Comparison of ENCODE assay signal across 8 cellular contexts in genomic region chr10:99329238-99329890, GRCh38. TPM values are rescaled to one million over a fixed set of nuclear protein-coding genes. Genes with fewer than 3 reads are reported as not detected.
DNase-seq lines count a peak whose midpoint lies in the region; ATAC-seq, FAIRE-seq and TF ChIP-seq lines count a peak whose summit lies in the region.

TSS of gene CNNM1 (plus strand) at chr10:99329356. CDS start at chr10:99329388, 32 bp downstream.

- no peaks in the 10 kb centered on the region for H3K27me3 ChIP-seq in HepG2 (ENCODE audit: control insufficient read depth in 1 of 2, insufficient read depth in 2 of 2, low read length in 2 of 2)

- H2AFZ ChIP-seq in HepG2 (ENCODE audit: low read length): no peak within 1 kb of the TSS

- peak within 1 kb of the TSS; percentile 52 for H3K27ac ChIP-seq in HepG2 (ENCODE audit: extremely low read length, insufficient read depth, low read length)

- TF ChIP-seq EP300 in HepG2 (IDR thresholded peaks at IDR 0.05; ENCODE audit: low read depth in 2 of 2, low read length in 2 of 2) (no peak), HepG2 (CRISPR knock-in tag; IDR thresholded peaks at IDR 0.05; ENCODE audit: borderline replicate concordance) (no peak)

- H3K4me1 ChIP-seq in HepG2 (ENCODE audit: insufficient read depth, low read length): peaks cover 54% of the 10 kb centered on the region

- 20% methylated on average over 4 of the region's 69 CpGs for WGBS in HepG2 (ENCODE audit: low lambda C conversion rate)

- POLR2A ChIA-PET in HepG2 (lab: Yijun Ruan, JAX): interaction anchor here (0.9 to 1.0 kb wide), 2 partner anchors 10 to 25 kb away, joined by 3 to 4 read pairs; no protein-coding TSS in a partner anchor

- peak within 1 kb of the TSS; percentile 90 for H3K4me2 ChIP-seq in HepG2 (ENCODE audit: low read depth, low read length)

- peak within 1 kb of the TSS; percentile 54 for H3K9ac ChIP-seq in HepG2 (ENCODE audit: insufficient read depth, low read depth, low read length)

- CTCF ChIA-PET in HepG2 (lab: Yijun Ruan, JAX; ENCODE audit: low intra/inter-chr PET ratio, low total read pairs): no interaction called here

- peak in 1 of 2 experiments; percentile 61; a peak in 2 of 4 replicates for TF ChIP-seq POLR2A in HepG2 (IDR thresholded peaks at IDR 0.05; ENCODE audit: insufficient read depth in 1 of 2, low read depth in 2 of 2, low read length in 2 of 2)

- H3K9me3 ChIP-seq in HepG2 (ENCODE audit: low read length): no peaks in the 10 kb centered on the region

- TF ChIP-seq RAD21 in HepG2 (CRISPR knock-in tag; IDR thresholded peaks at IDR 0.05): no peak

- FAIRE-seq in HepG2 (lab: Jason Lieb, UNC): no peak

- no peaks in the 10 kb centered on the region for H4K20me1 ChIP-seq in HepG2 (ENCODE audit: insufficient read depth, low read length)

- ATAC-seq in HG02852 (IDR thresholded peaks at IDR 0.05; ENCODE audit: unreplicated experiment): peak; percentile 72
- peak; percentile 83 for ATAC-seq in HepG2
- no peak for ATAC-seq in HG02840 (IDR thresholded peaks at IDR 0.05; ENCODE audit: low FRiP score, unreplicated experiment)

- BruUV-seq in HepG2 (replicated peaks; lab: Mats Ljungman, UMichigan): no TSS peak

- no peaks in the 10 kb centered on the region for H3K79me2 ChIP-seq in HepG2 (ENCODE audit: insufficient read depth, low read length)

- in situ Hi-C loops in HepG2 (cut with HindIII; ENCODE audit: extremely low pct_ligation_motif_present, low pct_unique_long_range_greater_than_20kb): no loop called here

- no peaks in the 10 kb centered on the region for H3K36me3 ChIP-seq in HepG2 (replicated peaks in 1 of 2; ENCODE audit: control insufficient read depth in 1 of 2, insufficient read depth in 2 of 2, low read length in 2 of 2)

- intact Hi-C loops in HepG2 (cut with micrococcal nuclease; ENCODE audit: unreplicated experiment): no loop called here

- peak; percentile 38 for DNase-seq in NCI-H1092 treated with DMSO at 0.1 percent for 48 hours (lab: John Stamatoyannopoulos, UW)
- no peak for DNase-seq in NCI-H1092 (lab: John Stamatoyannopoulos, UW)
- DNase-seq in RPMI7951 (ENCODE audit: low read depth): peak; percentile 55
- peak; percentile 61 for DNase-seq in cerebellum (ENCODE audit: low spot score)
- DNase-seq in HepG2 (ENCODE audit: low spot score): no peak
- peak in 2 of 3 experiments; percentile 16 to 57 for DNase-seq in stimulated activated CD4-positive, alpha-beta T cell treated with anti-CD3 and anti-CD28 coated beads, TNF-alpha, amount 100 ng/mL, for 24 hours (ENCODE audit: low read depth in 3 of 3)

- TF ChIP-seq CTCF in HepG2 (CRISPR knock-in tag; IDR thresholded peaks at IDR 0.05): no peak

- H3K4me3 ChIP-seq in HepG2 (replicated peaks in 1 of 3; ENCODE audit: insufficient read depth in 1 of 3, low read depth in 2 of 3, low read length in 3 of 3): peak within 1 kb of the TSS; percentile 54 to 76 (median 55); a peak in 5 of 6 replicates

TF ChIP-seq in HepG2, 621 proteins besides CTCF, POLR2A, EP300 and RAD21 (continues in another document):
- 0 out of 2 replicates have a peak, but pooled peaks have one; percentile 41 for TF ChIP-seq MZF1 (CRISPR knock-in tag; IDR thresholded peaks at IDR 0.05; ENCODE audit: borderline replicate concordance)
- peak; percentile 7 for TF ChIP-seq ELF3 (CRISPR knock-in tag; IDR thresholded peaks at IDR 0.05)
- peak; percentile 57 for TF ChIP-seq HNF1B (CRISPR knock-in tag; IDR thresholded peaks at IDR 0.05)
- no peak for TF ChIP-seq ZBTB3 (CRISPR knock-in tag; IDR thresholded peaks at IDR 0.05; ENCODE audit: borderline replicate concordance, low read depth)
- peak; percentile 22; the same call in 1 of the 2 replicates for TF ChIP-seq ETV5 (CRISPR knock-in tag; IDR thresholded peaks at IDR 0.05; ENCODE audit: borderline replicate concordance)
- no peak for TF ChIP-seq NCOA5 (CRISPR knock-in tag; IDR thresholded peaks at IDR 0.05)
- no peak for TF ChIP-seq FOXJ3 (CRISPR knock-in tag; IDR thresholded peaks at IDR 0.05; ENCODE audit: borderline replicate concordance)
- no peak for TF ChIP-seq NFYC (CRISPR knock-in tag; IDR thresholded peaks at IDR 0.05)
- TF ChIP-seq ZNF740 (CRISPR knock-in tag; IDR thresholded peaks at IDR 0.05): 0 out of 2 replicates have a peak, but pooled peaks have one; percentile 33
- no peak for TF ChIP-seq ONECUT2 (CRISPR knock-in tag; IDR thresholded peaks at IDR 0.05)
- TF ChIP-seq NKX3-1 (CRISPR knock-in tag; IDR thresholded peaks at IDR 0.05): no peak; the same call in 1 of the 2 replicates
- TF ChIP-seq DMAP1 (CRISPR knock-in tag; IDR thresholded peaks at IDR 0.05): peak; percentile 78
- TF ChIP-seq AKAP8 (CRISPR knock-in tag; IDR thresholded peaks at IDR 0.05): no peak
- TF ChIP-seq ZNF280D (CRISPR knock-in tag; IDR thresholded peaks at IDR 0.05): no peak
- no peak for TF ChIP-seq WIZ (CRISPR knock-in tag; IDR thresholded peaks at IDR 0.05)

RNA-seq across cellular contexts. Expression of gene CNNM1, which starts in this region (rescaled TPM):
- 1.4 and 2.2 TPM in 2 replicates for total RNA-seq in RPMI7951 (2014; rRNA removed; shearing (Covaris generic))
- total RNA-seq in cerebellum (6.3 TPM), HepG2 (2016; rRNA removed; fragmentation: Illumina TruSeq; extraction: Trizol) (5.5 and 9.6 TPM in 2 replicates)
- 0.81 and 1.2 TPM in 2 replicates for total RNA-seq in HepG2 (2016; cell fraction: cytosol; rRNA removed; fragmentation: Illumina TruSeq; extraction: Trizol; ENCODE audit: low read depth)
- 5.0 and 9.2 TPM in 2 replicates for total RNA-seq in HepG2 (2016; cell fraction: insoluble cytoplasmic fraction; rRNA removed; fragmentation: Illumina TruSeq; extraction: Trizol)
- total RNA-seq in HepG2 (2016; cell fraction: membrane; rRNA removed; fragmentation: Illumina TruSeq; extraction: Trizol): 3.4 and 3.6 TPM in 2 replicates
- 19.4 and 22.4 TPM in 2 replicates for total RNA-seq in HepG2 (2016; cell fraction: nucleus; rRNA removed; fragmentation: Illumina TruSeq; extraction: Trizol)
- polyA plus RNA-seq in HepG2 (2011; rRNA removed): 4.3 and 4.8 TPM in 2 replicates
- 2.7 and 3.2 TPM in 2 replicates for polyA plus RNA-seq in HepG2 (2011; cell fraction: cytosol; rRNA removed)
- 2.7 and 4.0 TPM in 2 replicates for polyA plus RNA-seq in HepG2 (2011; cell fraction: nucleus; rRNA removed)
- 1.3 and 2.5 TPM in 2 replicates for polyA plus RNA-seq in HepG2 (2012)
- 0.76 and 0.93 TPM in 2 replicates for polyA plus RNA-seq in HepG2 (2016; cell fraction: cytosol; fragmentation: Illumina TruSeq; extraction: Trizol; ENCODE audit: low read depth)
- 5.6 and 7.5 TPM in 2 replicates for polyA plus RNA-seq in HepG2 (2016; cell fraction: insoluble cytoplasmic fraction; fragmentation: Illumina TruSeq; extraction: Trizol; ENCODE audit: low read depth)
- 2.3 and 2.6 TPM in 2 replicates for polyA plus RNA-seq in HepG2 (2016; cell fraction: membrane; fragmentation: Illumina TruSeq; extraction: Trizol; ENCODE audit: low read depth)
- 27.9 and 28.1 TPM in 2 replicates for polyA plus RNA-seq in HepG2 (2016; cell fraction: nucleus; fragmentation: Illumina TruSeq; extraction: Trizol; ENCODE audit: insufficient read depth, low read depth)
- polyA minus RNA-seq in HepG2 (2011; rRNA and poly(A)+ RNA removed; ENCODE audit: low replicate concordance): 9.6 TPM in 1 of 2 replicates, not detected in the other
- polyA minus RNA-seq in HepG2 (2011; cell fraction: cytosol; rRNA and poly(A)+ RNA removed): 3.3 and 3.5 TPM in 2 replicates
- polyA minus RNA-seq in HepG2 (2011; cell fraction: nucleus; rRNA and poly(A)+ RNA removed): 6.7 and 7.7 TPM in 2 replicates

Comparison
In these comparisons a context has a peak if more than half of its experiments do, and no peak if none do; other contexts are left out.
1. DNase-seq: peak in NCI-H1092 treated with DMSO at 0.1 percent for 48 hours (single experiment), RPMI7951 (single experiment), cerebellum (single experiment) and stimulated activated CD4-positive, alpha-beta T cell treated with anti-CD3 and anti-CD28 coated beads, TNF-alpha, amount 100 ng/mL, for 24 hours (2 of 3); none in NCI-H1092 (single experiment) and HepG2 (single experiment).